9 cellular contexts compared by ENCODE assay signal in genomic region chr1:228405200-228405978, GRCh38. TPM values are rescaled to one million over a fixed set of nuclear protein-coding genes. Genes with fewer than 3 reads are reported as not detected.
A peak's percentile ranks its signal among the peaks of the same experiment; 100 is the strongest.
DNase-seq lines count a peak whose midpoint lies in the region; ATAC-seq and TF ChIP-seq lines count a peak whose summit lies in the region.
"Had no signal": no experiment of that assay in that cellular context is flagged by ENCODE, and none has a peak within 500 bp of the region (broad histone marks: within the 10 kb centered on the region; RNA-seq: fewer than 3 reads in every experiment).

No MANE protein-coding gene starts in this region.

- peak; percentile 10 for DNase-seq in NCI-H2171 treated with DMSO at 0.1 percent for 48 hours (lab: John Stamatoyannopoulos, UW)
- no peak for DNase-seq in NCI-H2171 (lab: John Stamatoyannopoulos, UW)
- no peak for DNase-seq in right atrium auricular region (ENCODE audit: low spot score)
- DNase-seq in spleen: peak; percentile 67
- DNase-seq in NCI-H446 (lab: John Stamatoyannopoulos, UW): no peak
- DNase-seq in OCI-M2 (lab: John Stamatoyannopoulos, UW; ENCODE audit: unreplicated experiment): no peak

- TF ChIP-seq CTCF in VCaP (conservative IDR thresholded peaks at IDR 0.05) (no peak), right atrium auricular region (IDR thresholded peaks at IDR 0.05) (no peak), spleen (IDR thresholded peaks at IDR 0.05 in 8 of 11, conservative IDR thresholded peaks at IDR 0.05 in 3 of 11) (no peak)

- no peak for TF ChIP-seq POLR2A in spleen (IDR thresholded peaks at IDR 0.05)

- H3K27ac ChIP-seq in VCaP: peak overlapping the region; percentile 73
- H3K27ac ChIP-seq in right atrium auricular region: peak overlapping the region in 1 of 2 donors; percentile 82
- H3K27ac ChIP-seq in spleen: peak overlapping the region in 5 of 8 donors; percentile 94 to 97 (median 95)

- H3K27me3 ChIP-seq in right atrium auricular region (no peaks in the 10 kb centered on the region), spleen (replicated peaks in 1 of 7) (no peaks in the 10 kb centered on the region)

- H3K36me3 ChIP-seq in right atrium auricular region: peaks cover under 1% of the 10 kb centered on the region
- H3K36me3 ChIP-seq in spleen: peaks cover 0 to 51% (median 16%) of the 10 kb centered on the region in 6 donors

- peaks cover 0 to 45% of the 10 kb centered on the region in 2 donors for H3K4me1 ChIP-seq in right atrium auricular region
- H3K4me1 ChIP-seq in spleen: peaks cover 20 to 93% (median 65%) of the 10 kb centered on the region in 6 donors

- ATAC-seq in HG02970 (IDR thresholded peaks at IDR 0.05; ENCODE audit: low FRiP score, unreplicated experiment): no peak

- WGBS in spleen, 5 donors: 19 to 40% (median 33%) methylated on average over 11 of the region's 11 CpGs

- H3K4me3 ChIP-seq in right atrium auricular region (peak overlapping the region; percentile 92 to 98), spleen (peak overlapping the region; percentile 91 to 100 (median 97))

- H3K9me3 ChIP-seq in right atrium auricular region: no peaks in the 10 kb centered on the region
- H3K9me3 ChIP-seq in spleen: no peaks in the 10 kb centered on the region

- intact Hi-C loops in spleen (cut with DNase I; ENCODE audit: low total_unique reads): no loop called here

RNA-seq across cellular contexts. Expression of gene TRIM11, which starts 1.2 kb away (rescaled TPM):
- total RNA-seq in right atrium auricular region: 1 to 10 TPM; 5.5 to 9.8 TPM
- total RNA-seq in spleen: 10 to 100 TPM; 33.4 to 49.4 (median 39.8) TPM
- 10 to 100 TPM; 14.1 to 26.8 (median 20.7) TPM for polyA plus RNA-seq in spleen

RNA-seq across cellular contexts. Expression of gene TRIM17, which starts 11.3 kb away (rescaled TPM):
- not detected for total RNA-seq in right atrium auricular region
- total RNA-seq in spleen: 1 to 10 TPM; 3.5 to 7.1 (median 5.4) TPM
- 1 to 10 TPM in 1 of 3 donors, under 1 TPM in 2; 0.36 to 4.0 (median 0.96) TPM for polyA plus RNA-seq in spleen
- total RNA-seq: Daoy had no signal

Comparison
In these comparisons a context has a peak if more than half of its experiments do, and no peak if none do; other contexts are left out.
1. DNase-seq: peak in NCI-H2171 treated with DMSO at 0.1 percent for 48 hours (single experiment) and spleen (single experiment); none in NCI-H2171 (single experiment), right atrium auricular region (single experiment), NCI-H446 (0 of 2) and OCI-M2 (single experiment).